Comparison of ENCODE assay signal across 17 cellular contexts in genomic region chr1:201826830-201827229, GRCh38. TPM values are rescaled to one million over a fixed set of nuclear protein-coding genes. Genes with fewer than 3 reads are reported as not detected.
DNase-seq lines count a peak whose midpoint lies in the region; ATAC-seq, FAIRE-seq and TF ChIP-seq lines count a peak whose summit lies in the region.
"Had no signal": no experiment of that assay in that cellular context is flagged by ENCODE, and none has a peak within 500 bp of the region (broad histone marks: within the 10 kb centered on the region; RNA-seq: fewer than 3 reads in every experiment).

No MANE protein-coding gene starts in this region.

- WGBS in HepG2 (ENCODE audit: low lambda C conversion rate), result 77% methylated on average over 4 of the region's 4 CpGs
- 69% methylated on average over 4 of the region's 4 CpGs for WGBS in right lobe of liver (ENCODE audit: insufficient coverage, low coverage, low lambda C conversion rate, missing lambda C conversion rate)
- 12% methylated on average over 4 of the region's 4 CpGs for WGBS in K562 (ENCODE audit: insufficient coverage, low coverage, missing lambda C conversion rate)

- H3K4me1 ChIP-seq in HepG2 (ENCODE audit: insufficient read depth, low read length) (peaks cover 28% of the 10 kb centered on the region), right lobe of liver (peaks cover 0 to 12% (median 1%) of the 10 kb centered on the region in 4 donors), K562 (replicated peaks in 1 of 2; ENCODE audit: control insufficient read depth in 2 of 2, insufficient read depth in 2 of 2, low read length in 2 of 2) (peaks cover 12 to 31% of the 10 kb centered on the region in 2 experiments)

- BruUV-seq in HepG2 (replicated peaks; lab: Mats Ljungman, UMichigan) (no TSS peak), K562 (replicated peaks; lab: Mats Ljungman, UMichigan) (no TSS peak)

- H3K4me3 ChIP-seq in HepG2 (replicated peaks in 1 of 3; ENCODE audit: insufficient read depth in 1 of 3, low read depth in 2 of 3, low read length in 3 of 3) (no peak overlapping the region), right lobe of liver (no peak overlapping the region), K562 (no peak overlapping the region)
- H3K4me3 ChIP-seq: lung had no signal

- H4K20me1 ChIP-seq in HepG2 (ENCODE audit: insufficient read depth, low read length), result no peaks in the 10 kb centered on the region
- 0 out of 2 replicates have a peak, but pooled peaks cover 6% of the 10 kb centered on the region for H4K20me1 ChIP-seq in K562 (replicated peaks; ENCODE audit: control insufficient read depth, insufficient read depth, low read length)

- TF ChIP-seq RAD21 in HepG2 (CRISPR knock-in tag; IDR thresholded peaks at IDR 0.05), result no peak
- no peak for TF ChIP-seq RAD21 in K562 (CRISPR knock-in tag; conservative IDR thresholded peaks at IDR 0.05 in 1 of 2, IDR thresholded peaks at IDR 0.05 in 1 of 2)

- TF ChIP-seq EP300 in HepG2 (IDR thresholded peaks at IDR 0.05; ENCODE audit: low read depth in 2 of 2, low read length in 2 of 2) (no peak), HepG2 (CRISPR knock-in tag; IDR thresholded peaks at IDR 0.05; ENCODE audit: borderline replicate concordance) (no peak), K562 (IDR thresholded peaks at IDR 0.05; ENCODE audit: low read length) (0 out of 2 replicates have a peak, but pooled peaks have one; percentile 20)

- no peaks in the 10 kb centered on the region for H3K36me3 ChIP-seq in HepG2 (replicated peaks in 1 of 2; ENCODE audit: control insufficient read depth in 1 of 2, insufficient read depth in 2 of 2, low read length in 2 of 2)
- no peaks in the 10 kb centered on the region for H3K36me3 ChIP-seq in right lobe of liver
- peaks cover 13% of the 10 kb centered on the region; the same call in 1 of the 3 replicates for H3K36me3 ChIP-seq in K562 (ENCODE audit: control insufficient read depth, insufficient read depth, low read length)

- POLR2A ChIA-PET in HepG2 (lab: Yijun Ruan, JAX) (no interaction called here), K562 (lab: Yijun Ruan, JAX) (interaction anchor here (0.5 to 3.4 kb wide), 10 partner anchors 7 to 1159 kb away, joined by 3 to 16 read pairs (median 3); partner anchors contain the start of gene NAV1)

- CTCF ChIA-PET in HepG2 (lab: Yijun Ruan, JAX; ENCODE audit: low intra/inter-chr PET ratio, low total read pairs) (no interaction called here), K562 (lab: Yijun Ruan, JAX; ENCODE audit: low intra/inter-chr PET ratio) (no interaction called here)

- H3K79me2 ChIP-seq in HepG2 (ENCODE audit: insufficient read depth, low read length) (peaks cover 27% of the 10 kb centered on the region), K562 (ENCODE audit: control insufficient read depth, insufficient read depth, low read length) (peaks cover 36% of the 10 kb centered on the region)

- ATAC-seq in HepG2, result no peak
- ATAC-seq in right lobe of liver, result no peak
- ATAC-seq in K562, result peak; percentile 19
- no peak for ATAC-seq in GM18858 (IDR thresholded peaks at IDR 0.05; ENCODE audit: unreplicated experiment)
- ATAC-seq in GM19455 (IDR thresholded peaks at IDR 0.05; ENCODE audit: unreplicated experiment), result no peak
- ATAC-seq: activated T-helper 17 cell treated with anti-CD3 and anti-CD28 coated beads, Interleukin-2, amount 50 U/mL, for 72 hours had no signal

- no peak for FAIRE-seq in HepG2 (lab: Jason Lieb, UNC)
- FAIRE-seq in K562 (lab: Jason Lieb, UNC), result peak; percentile 60

- H3K4me2 ChIP-seq in HepG2 (ENCODE audit: low read depth, low read length), result no peak overlapping the region
- H3K4me2 ChIP-seq in K562 (ENCODE audit: insufficient read depth, low read length), result peak overlapping the region; percentile 44

- no peak for TF ChIP-seq CTCF in HepG2 (CRISPR knock-in tag; IDR thresholded peaks at IDR 0.05)
- TF ChIP-seq CTCF in right lobe of liver (IDR thresholded peaks at IDR 0.05), result no peak
- TF ChIP-seq CTCF in K562 (IDR thresholded peaks at IDR 0.05 in 2 of 3, conservative IDR thresholded peaks at IDR 0.05 in 1 of 3; ENCODE audit: insufficient read depth in 2 of 3, low read depth in 1 of 3, low read length in 3 of 3), result peak in 1 of 3 experiments; percentile 50; a peak in 2 of 6 replicates

- H3K27me3 ChIP-seq in HepG2 (ENCODE audit: control insufficient read depth in 1 of 2, insufficient read depth in 2 of 2, low read length in 2 of 2), result no peaks in the 10 kb centered on the region; a peak in 1 of 5 replicates
- H3K27me3 ChIP-seq in right lobe of liver, result no peaks in the 10 kb centered on the region
- no peaks in the 10 kb centered on the region for H3K27me3 ChIP-seq in K562 (ENCODE audit: control insufficient read depth in 2 of 2, insufficient read depth in 2 of 2, low read length in 2 of 2)

- H2AFZ ChIP-seq in HepG2 (ENCODE audit: low read length), result no peak overlapping the region
- peak overlapping the region; percentile 64 for H2AFZ ChIP-seq in K562 (ENCODE audit: low read depth, low read length)

- in situ Hi-C loops in HepG2 (cut with HindIII; ENCODE audit: extremely low pct_ligation_motif_present, low pct_unique_long_range_greater_than_20kb), result no loop called here
- in situ Hi-C loops in K562 (cut with MboI), result no loop called here

- H3K27ac ChIP-seq in HepG2 (ENCODE audit: extremely low read length, insufficient read depth, low read length) (no peak overlapping the region), right lobe of liver (no peak overlapping the region), K562 (ENCODE audit: extremely low read depth, low read depth, low read length) (peak overlapping the region; percentile 29; the same call in 2 of the 3 replicates)

- intact Hi-C loops in HepG2 (cut with micrococcal nuclease; ENCODE audit: unreplicated experiment), result no loop called here
- intact Hi-C loops in right lobe of liver (cut with DNase I), result no loop called here
- intact Hi-C loops in K562 (cut with micrococcal nuclease), result loop anchor here (5.0 kb wide), 1 partner anchor 55 kb away; no protein-coding TSS in a partner anchor

- TF ChIP-seq POLR2A in HepG2 (IDR thresholded peaks at IDR 0.05; ENCODE audit: insufficient read depth in 1 of 2, low read depth in 2 of 2, low read length in 2 of 2), result no peak
- no peak for TF ChIP-seq POLR2A in right lobe of liver (IDR thresholded peaks at IDR 0.05)
- TF ChIP-seq POLR2A in K562 (conservative IDR thresholded peaks at IDR 0.05), result no peak

- H3K9me1 ChIP-seq in K562 (ENCODE audit: control insufficient read depth, insufficient read depth, low read length), result no peaks in the 10 kb centered on the region

- H3K9ac ChIP-seq in HepG2 (ENCODE audit: insufficient read depth, low read depth, low read length) (no peak overlapping the region), K562 (ENCODE audit: insufficient read depth in 1 of 2, low read depth in 2 of 2, low read length in 2 of 2) (peak overlapping the region in 1 of 2 experiments; percentile 58; a peak in 1 of 4 replicates)

- DNase-seq in HepG2 (ENCODE audit: low spot score), result no peak
- no peak for DNase-seq in right lobe of liver
- DNase-seq in K562 (ENCODE audit: extremely low read depth in 1 of 4, low spot score in 3 of 4), result peak in 2 of 4 experiments; percentile 63 to 72
- DNase-seq in iPS-NIHi7 (ENCODE audit: extremely low spot score), result peak; percentile 27
- no peak for DNase-seq in NCI-H1694 (lab: John Stamatoyannopoulos, UW)
- no peak for DNase-seq in HPDE6-E6E7 (ENCODE audit: extremely low spot score)
- DNase-seq: activated CD4-positive, alpha-beta memory T cell treated with anti-CD3 and anti-CD28 coated beads for 36 hours; central memory CD4-positive, alpha-beta T cell; DMS53; hypothalamus; NCI-H1694 treated with DMSO at 0.1 percent for 48 hours; NCI-H526 treated with DMSO at 0.1 percent for 48 hours; occipital lobe had no signal

- H3K9me3 ChIP-seq in HepG2 (ENCODE audit: low read length), result no peaks in the 10 kb centered on the region
- H3K9me3 ChIP-seq in right lobe of liver, result no peaks in the 10 kb centered on the region
- no peaks in the 10 kb centered on the region for H3K9me3 ChIP-seq in K562 (replicated peaks; ENCODE audit: control insufficient read depth, insufficient read depth, low read depth, low read length)

RNA-seq across cellular contexts. Expression of gene IPO9, which starts 2.1 kb away (rescaled TPM):
- total RNA-seq in HepG2 (2016; rRNA removed; fragmentation: Illumina TruSeq; extraction: Trizol) (34.8 and 54.2 TPM in 2 replicates), right lobe of liver (10 to 100 TPM; 10.3 to 21.7 (median 19.1) TPM), K562 (2014; rRNA removed) (37.2 and 38.8 TPM in 2 replicates), K562 (2014; rRNA removed; fragmentation: Illumina TruSeq; extraction: Trizol) (27.9 and 33.2 TPM in 2 replicates), K562 (2015; rRNA removed; fragmentation: Illumina TruSeq; extraction: Trizol) (35.8 and 36.4 TPM in 2 replicates), K562 (2021) (75.0 and 82.2 TPM in 2 replicates)
- 2.7 and 3.0 TPM in 2 replicates for total RNA-seq in HepG2 (2016; cell fraction: cytosol; rRNA removed; fragmentation: Illumina TruSeq; extraction: Trizol; ENCODE audit: low read depth)
- 33.2 and 45.5 TPM in 2 replicates for total RNA-seq in HepG2 (2016; cell fraction: insoluble cytoplasmic fraction; rRNA removed; fragmentation: Illumina TruSeq; extraction: Trizol)
- 17.5 and 18.0 TPM in 2 replicates for total RNA-seq in HepG2 (2016; cell fraction: membrane; rRNA removed; fragmentation: Illumina TruSeq; extraction: Trizol)
- 36.0 and 37.9 TPM in 2 replicates for total RNA-seq in HepG2 (2016; cell fraction: nucleus; rRNA removed; fragmentation: Illumina TruSeq; extraction: Trizol)
- polyA plus RNA-seq in HepG2 (2011; rRNA removed) (24.6 and 31.0 TPM in 2 replicates), K562 (2011; rRNA removed) (61.7 and 78.6 TPM in 2 replicates), K562 (2014; fragmentation: Illumina TruSeq; extraction: Trizol) (47.9 and 59.2 TPM in 2 replicates), K562 (2014; fragmentation: Nextera tagmentation; extraction: Ambion mirVana) (10 to 100 TPM; 28.1 to 49.6 TPM), K562 (2014; rRNA removed) (43.9 and 48.3 TPM in 2 replicates)
- 13.7 and 14.3 TPM in 2 replicates for polyA plus RNA-seq in HepG2 (2011; cell fraction: cytosol; rRNA removed)
- polyA plus RNA-seq in HepG2 (2011; cell fraction: nucleus; rRNA removed), result 28.0 and 34.2 TPM in 2 replicates
- 19.5 and 22.2 TPM in 2 replicates for polyA plus RNA-seq in HepG2 (2012)
- 4.2 and 6.1 TPM in 2 replicates for polyA plus RNA-seq in HepG2 (2016; cell fraction: cytosol; fragmentation: Illumina TruSeq; extraction: Trizol; ENCODE audit: low read depth)
- 61.7 and 63.3 TPM in 2 replicates for polyA plus RNA-seq in HepG2 (2016; cell fraction: insoluble cytoplasmic fraction; fragmentation: Illumina TruSeq; extraction: Trizol; ENCODE audit: low read depth)
- 15.5 and 18.5 TPM in 2 replicates for polyA plus RNA-seq in HepG2 (2016; cell fraction: membrane; fragmentation: Illumina TruSeq; extraction: Trizol; ENCODE audit: low read depth)
- polyA plus RNA-seq in HepG2 (2016; cell fraction: nucleus; fragmentation: Illumina TruSeq; extraction: Trizol; ENCODE audit: insufficient read depth, low read depth), result 63.6 and 67.7 TPM in 2 replicates
- polyA minus RNA-seq in HepG2 (2011; rRNA and poly(A)+ RNA removed; ENCODE audit: low replicate concordance), result 39.2 and 117 TPM in 2 replicates
- 19.0 and 19.9 TPM in 2 replicates for polyA minus RNA-seq in HepG2 (2011; cell fraction: cytosol; rRNA and poly(A)+ RNA removed)
- 25.9 and 27.0 TPM in 2 replicates for polyA minus RNA-seq in HepG2 (2011; cell fraction: nucleus; rRNA and poly(A)+ RNA removed)
- total RNA-seq in K562 (2011; cell fraction: chromatin; rRNA removed; ENCODE audit: low replicate concordance), result 97.9 and 100 TPM in 2 replicates
- 46.0 and 50.0 TPM in 2 replicates for total RNA-seq in K562 (2011; cell fraction: nucleolus; rRNA removed)
- total RNA-seq in K562 (2011; cell fraction: nucleoplasm; rRNA removed), result 63.2 and 72.2 TPM in 2 replicates
- 42.7 and 44.2 TPM in 2 replicates for polyA plus RNA-seq in K562 (2011; cell fraction: cytosol; rRNA removed)
- 109 and 150 TPM in 2 replicates for polyA plus RNA-seq in K562 (2011; cell fraction: nucleus; rRNA removed)
- polyA plus RNA-seq in K562 (2012), result 41.1 and 44.6 TPM in 2 replicates
- polyA minus RNA-seq in K562 (2011; rRNA and poly(A)+ RNA removed), result 56.5 and 76.0 TPM in 2 replicates
- polyA minus RNA-seq in K562 (2011; cell fraction: cytosol; rRNA and poly(A)+ RNA removed), result 28.3 and 31.7 TPM in 2 replicates
- 32.9 and 42.8 TPM in 2 replicates for polyA minus RNA-seq in K562 (2011; cell fraction: nucleus; rRNA and poly(A)+ RNA removed)

Comparison
In these comparisons a context has a peak if more than half of its experiments do, and no peak if none do; other contexts are left out.
1. Of the 241 proteins assayed by ChIP-seq in both HepG2 and K562: peak only in HepG2: none; only in K562: BHLHE40, CHD4, EP300, HCFC1, MAFK, MEIS2 and 2 more; in both: ZBTB40; in neither: 222; mixed calls (peak in some experiments, not most) for 10.